14 cellular contexts compared by ENCODE assay signal in the genomic region with DNA sequence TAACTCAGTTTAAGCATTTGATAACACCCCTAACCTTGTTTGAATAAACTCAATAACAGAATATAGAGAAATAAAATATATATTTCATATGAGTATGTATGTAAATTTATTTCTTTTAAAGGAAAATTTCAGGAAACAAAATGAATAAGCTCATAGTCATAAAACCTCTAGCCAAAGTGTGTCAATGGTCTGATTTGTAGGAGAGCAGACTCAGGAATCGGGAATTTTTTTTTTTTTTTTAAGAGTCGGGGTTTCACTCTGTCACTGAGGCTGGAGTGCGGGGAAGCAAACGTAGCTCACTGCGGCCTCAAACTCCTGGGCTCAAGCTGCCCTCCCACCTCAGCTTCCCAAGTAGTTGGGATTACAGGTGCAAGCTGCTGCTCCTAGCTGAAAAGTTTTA. TPM values are rescaled to one million over a fixed set of nuclear protein-coding genes. Genes with fewer than 3 reads are reported as not detected.
DNase-seq lines count a peak whose midpoint lies in the region; TF ChIP-seq lines count a peak whose summit lies in the region.
"Had no signal": no experiment of that assay in that cellular context is flagged by ENCODE, and none has a peak within 500 bp of the region (broad histone marks: within the 10 kb centered on the region; RNA-seq: fewer than 3 reads in every experiment).

No MANE protein-coding gene starts in this region.

- H3K27ac ChIP-seq in ascending aorta: peak overlapping the region; percentile 94 to 98
- H3K27ac ChIP-seq in iPS-18a (ENCODE audit: low read length): no peak overlapping the region
- H3K27ac ChIP-seq in uterus: peak overlapping the region; percentile 97 to 99
- H3K27ac ChIP-seq: SJSA1 had no signal

- DNase-seq in HFF-Myc (ENCODE audit: extremely low read depth, low read depth) (no peak), ascending aorta (ENCODE audit: low spot score in 2 of 2) (no peak), uterus (no peak), hippocampal formation (lab: John Stamatoyannopoulos, UW) (no peak), DMS153 (lab: John Stamatoyannopoulos, UW) (no peak), NCI-H1417 treated with DMSO at 0.1 percent for 48 hours (lab: John Stamatoyannopoulos, UW) (no peak)
- DNase-seq: activated CD8-positive, alpha-beta memory T cell treated with anti-CD3 and anti-CD28 coated beads, Interleukin-2, amount 10 ng/mL, durations not matched to agents 7 days and 5 days; activated naive CD4-positive, alpha-beta T cell treated with anti-CD3 and anti-CD28 coated beads for 36 hours; Calu3; Kasumi-1; mucosa of descending colon; NCI-H2029 had no signal

- no peak for TF ChIP-seq CTCF in HFF-Myc (IDR thresholded peaks at IDR 0.05; ENCODE audit: low read depth, low read length, missing control alignments)
- TF ChIP-seq CTCF in ascending aorta (IDR thresholded peaks at IDR 0.05): no peak
- TF ChIP-seq CTCF in uterus (IDR thresholded peaks at IDR 0.05): no peak

- H3K9me3 ChIP-seq in ascending aorta (no peaks in the 10 kb centered on the region), iPS-18a (ENCODE audit: control insufficient read depth, low read depth, low read length) (no peaks in the 10 kb centered on the region), uterus (no peaks in the 10 kb centered on the region)
- H3K9me3 ChIP-seq: mucosa of descending colon, SJSA1 had no signal

- intact Hi-C loops in ascending aorta (cut with DNase I): loop anchor here (10.0 kb wide), 1 partner anchor 1075 kb away; the partner anchor contains the start of gene AFF1
- intact Hi-C loops in uterus (cut with DNase I; ENCODE audit: low total_unique reads): no loop called here

- H3K36me3 ChIP-seq in ascending aorta (no peaks in the 10 kb centered on the region), iPS-18a (ENCODE audit: control insufficient read depth, low read depth, low read length) (no peaks in the 10 kb centered on the region), uterus (no peaks in the 10 kb centered on the region)

- H3K4me3 ChIP-seq in HFF-Myc (replicated peaks; ENCODE audit: low read depth, low read length) (peak overlapping the region; percentile 51), ascending aorta (peak overlapping the region; percentile 90 to 96), iPS-18a (ENCODE audit: low read length) (peak overlapping the region; percentile 94), uterus (peak overlapping the region; percentile 71 to 79)
- H3K4me3 ChIP-seq: mucosa of descending colon had no signal

- no peak for TF ChIP-seq POLR2A in uterus (IDR thresholded peaks at IDR 0.05)

- no peaks in the 10 kb centered on the region for H3K27me3 ChIP-seq in ascending aorta
- H3K27me3 ChIP-seq in iPS-18a (ENCODE audit: control insufficient read depth, insufficient read depth, low read length): peaks cover 21% of the 10 kb centered on the region
- no peaks in the 10 kb centered on the region for H3K27me3 ChIP-seq in uterus
- H3K27me3 ChIP-seq: SJSA1 had no signal

- H3K9ac ChIP-seq in iPS-18a (ENCODE audit: low read length): no peak overlapping the region

- H3K4me1 ChIP-seq in ascending aorta: peaks cover 0 to 25% of the 10 kb centered on the region in 2 donors
- peaks cover 23% of the 10 kb centered on the region for H3K4me1 ChIP-seq in iPS-18a (ENCODE audit: control insufficient read depth, low read depth, low read length)
- H3K4me1 ChIP-seq in uterus: peaks cover 0 to 12% of the 10 kb centered on the region in 2 donors

RNA-seq across cellular contexts. Expression of gene PKD2, which starts 2.4 kb away (rescaled TPM):
- total RNA-seq in ascending aorta: 119 TPM
- total RNA-seq in uterus: 100 to 1,000 TPM; 129 to 190 (median 134) TPM

RNA-seq across cellular contexts. Expression of gene SPP1, which starts 34.4 kb away (rescaled TPM):
- total RNA-seq in ascending aorta (0.75 TPM), uterus (10 to 100 TPM in 2 of 4 donors, not detected in 2; 10.1 to 98.6 TPM)
- total RNA-seq: activated naive CD4-positive, alpha-beta T cell treated with anti-CD3 and anti-CD28 coated beads for 36 hours had no signal
